In genomic region chr17:77455878-77456234, GRCh38 we compare ENCODE assay signal across 10 cellular contexts.
DNase-seq lines count a peak whose midpoint lies in the region; ATAC-seq and TF ChIP-seq lines count a peak whose summit lies in the region.
"Had no signal": no experiment of that assay in that cellular context is flagged by ENCODE, and none has a peak within 500 bp of the region (broad histone marks: within the 10 kb centered on the region; RNA-seq: fewer than 3 reads in every experiment).

No MANE protein-coding gene starts in this region.

- no peak for DNase-seq in stimulated activated naive CD8-positive, alpha-beta T cell treated with anti-CD3 and anti-CD28 coated beads, Interleukin-15, Interleukin-2, amounts not matched to agents 100 U/mL and 50 U/mL, for 24 hours
- DNase-seq in activated naive CD8-positive, alpha-beta T cell treated with anti-CD3 and anti-CD28 coated beads, Interleukin-2, amount 10 ng/mL, durations not matched to agents 7 days and 5 days, result peak; percentile 29
- DNase-seq in naive B cell (no peak), upper lobe of right lung (no peak), NCI-H82 treated with DMSO at 0.1 percent for 48 hours (lab: John Stamatoyannopoulos, UW; ENCODE audit: unreplicated experiment) (no peak)
- DNase-seq in stimulated activated naive CD4-positive, alpha-beta T cell treated with Interleukin-2 at 50 U/mL for 16 hours (lab: John Stamatoyannopoulos, UW), result no peak
- DNase-seq: NCI-H510A treated with DMSO at 0.1 percent for 48 hours had no signal

- no peaks in the 10 kb centered on the region for H3K27me3 ChIP-seq in upper lobe of right lung

- peak overlapping the region; percentile 99 for H3K27ac Mint-ChIP-seq in stimulated activated naive CD8-positive, alpha-beta T cell treated with anti-CD3 and anti-CD28 coated beads, Interleukin-15, Interleukin-2, amounts not matched to agents 100 ng/mL and 50 ng/mL, for 24 hours
- peak overlapping the region; percentile 94 for H3K27ac Mint-ChIP-seq in activated naive CD8-positive, alpha-beta T cell treated with anti-CD3 and anti-CD28 coated beads, Interleukin-2, amount 10 ng/mL, durations not matched to agents 7 days and 5 days
- peak overlapping the region in 4 of 6 donors; percentile 80 to 97 (median 88) for H3K27ac Mint-ChIP-seq in naive B cell

- H3K36me3 ChIP-seq in upper lobe of right lung, result no peaks in the 10 kb centered on the region

- no peak for TF ChIP-seq CTCF in upper lobe of right lung (IDR thresholded peaks at IDR 0.05)

- no peaks in the 10 kb centered on the region for H3K9me3 Mint-ChIP-seq in stimulated activated naive CD8-positive, alpha-beta T cell treated with anti-CD3 and anti-CD28 coated beads, Interleukin-15, Interleukin-2, amounts not matched to agents 100 ng/mL and 50 ng/mL, for 24 hours
- no peaks in the 10 kb centered on the region for H3K9me3 Mint-ChIP-seq in activated naive CD8-positive, alpha-beta T cell treated with anti-CD3 and anti-CD28 coated beads, Interleukin-2, amount 10 ng/mL, durations not matched to agents 7 days and 5 days
- no peaks in the 10 kb centered on the region for H3K9me3 Mint-ChIP-seq in naive B cell

- peaks cover 32% of the 10 kb centered on the region for H3K36me3 Mint-ChIP-seq in stimulated activated naive CD8-positive, alpha-beta T cell treated with anti-CD3 and anti-CD28 coated beads, Interleukin-15, Interleukin-2, amounts not matched to agents 100 ng/mL and 50 ng/mL, for 24 hours (ENCODE audit: low read depth)
- peaks cover 42% of the 10 kb centered on the region for H3K36me3 Mint-ChIP-seq in activated naive CD8-positive, alpha-beta T cell treated with anti-CD3 and anti-CD28 coated beads, Interleukin-2, amount 10 ng/mL, durations not matched to agents 7 days and 5 days
- H3K36me3 Mint-ChIP-seq in naive B cell, result no peaks in the 10 kb centered on the region

- intact Hi-C loops in upper lobe of right lung (cut with DNase I), result no loop called here

- H3K27me3 Mint-ChIP-seq in stimulated activated naive CD8-positive, alpha-beta T cell treated with anti-CD3 and anti-CD28 coated beads, Interleukin-15, Interleukin-2, amounts not matched to agents 100 ng/mL and 50 ng/mL, for 24 hours, result no peaks in the 10 kb centered on the region
- no peaks in the 10 kb centered on the region for H3K27me3 Mint-ChIP-seq in activated naive CD8-positive, alpha-beta T cell treated with anti-CD3 and anti-CD28 coated beads, Interleukin-2, amount 10 ng/mL, durations not matched to agents 7 days and 5 days
- H3K27me3 Mint-ChIP-seq in naive B cell, result no peaks in the 10 kb centered on the region

- no peak for ATAC-seq in stimulated activated naive CD8-positive, alpha-beta T cell treated with anti-CD3 and anti-CD28 coated beads, Interleukin-15, Interleukin-2, amounts not matched to agents 100 U/mL and 50 U/mL, for 24 hours
- ATAC-seq in activated naive CD8-positive, alpha-beta T cell treated with anti-CD3 and anti-CD28 coated beads, Interleukin-2, amount 10 ng/mL, durations not matched to agents 7 days and 5 days (ENCODE audit: low read depth), result no peak
- no peak for ATAC-seq in naive B cell (ENCODE audit: low read depth in 2 of 2)
- no peak for ATAC-seq in upper lobe of right lung
- ATAC-seq in HG03196 (IDR thresholded peaks at IDR 0.05; ENCODE audit: unreplicated experiment), result no peak
- ATAC-seq: SK-N-SH treated with all-trans-retinoic acid at 6 μM for 48 hours had no signal

- no peak overlapping the region for H3K27ac ChIP-seq in upper lobe of right lung

- POLR2A ChIA-PET in activated naive CD8-positive, alpha-beta T cell treated with anti-CD3 and anti-CD28 coated beads, Interleukin-2, amount 10 ng/mL, durations not matched to agents 7 days and 5 days (lab: Charles Lee), result interaction anchor here (0.6 to 7.5 kb wide), 4 partner anchors 17 to 65 kb away, joined by 4 to 52 read pairs (median 4); no protein-coding TSS in a partner anchor

- H3K4me1 Mint-ChIP-seq in stimulated activated naive CD8-positive, alpha-beta T cell treated with anti-CD3 and anti-CD28 coated beads, Interleukin-15, Interleukin-2, amounts not matched to agents 100 ng/mL and 50 ng/mL, for 24 hours (ENCODE audit: low read depth), result peaks cover 76% of the 10 kb centered on the region
- peaks cover 56% of the 10 kb centered on the region for H3K4me1 Mint-ChIP-seq in activated naive CD8-positive, alpha-beta T cell treated with anti-CD3 and anti-CD28 coated beads, Interleukin-2, amount 10 ng/mL, durations not matched to agents 7 days and 5 days
- H3K4me1 Mint-ChIP-seq in naive B cell, result peaks cover 69 to 84% (median 79%) of the 10 kb centered on the region in 3 donors

- no peaks in the 10 kb centered on the region for H3K9me3 ChIP-seq in upper lobe of right lung

- H3K4me3 Mint-ChIP-seq in stimulated activated naive CD8-positive, alpha-beta T cell treated with anti-CD3 and anti-CD28 coated beads, Interleukin-15, Interleukin-2, amounts not matched to agents 100 ng/mL and 50 ng/mL, for 24 hours, result peak overlapping the region; percentile 88
- H3K4me3 Mint-ChIP-seq in activated naive CD8-positive, alpha-beta T cell treated with anti-CD3 and anti-CD28 coated beads, Interleukin-2, amount 10 ng/mL, durations not matched to agents 7 days and 5 days, result peak overlapping the region; percentile 99
- peak overlapping the region; percentile 70 to 100 (median 98) for H3K4me3 Mint-ChIP-seq in naive B cell

- peak overlapping the region; percentile 65 for H3K4me3 ChIP-seq in upper lobe of right lung

- H3K4me1 ChIP-seq in upper lobe of right lung, result peaks cover 60% of the 10 kb centered on the region
